Comparison of ENCODE assay signal across 9 cellular contexts in the genomic region with DNA sequence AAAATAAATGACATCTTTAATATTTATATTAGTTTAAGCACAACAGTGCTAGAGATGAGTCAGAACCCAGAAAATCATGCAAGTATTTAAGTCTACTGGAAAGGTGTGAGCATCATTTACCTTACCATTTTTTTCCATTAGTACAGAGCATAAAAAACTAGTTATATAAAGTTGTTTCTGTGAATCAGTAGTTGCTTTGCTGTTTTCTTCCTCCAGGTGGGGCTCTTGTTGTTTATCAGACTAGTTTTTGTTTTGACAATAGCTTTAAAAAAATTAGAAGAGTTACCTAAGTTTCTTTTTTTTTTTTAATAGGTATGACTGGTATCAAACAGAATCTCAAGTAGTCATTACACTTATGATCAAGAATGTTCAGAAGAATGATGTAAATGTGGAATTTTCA. TPM values are rescaled to one million over a fixed set of nuclear protein-coding genes. Genes with fewer than 3 reads are reported as not detected.
DNase-seq lines count a peak whose midpoint lies in the region; ATAC-seq and TF ChIP-seq lines count a peak whose summit lies in the region.
"Had no signal": no experiment of that assay in that cellular context is flagged by ENCODE, and none has a peak within 500 bp of the region (broad histone marks: within the 10 kb centered on the region; RNA-seq: fewer than 3 reads in every experiment).

No MANE protein-coding gene starts in this region.

- H3K9ac ChIP-seq in liver (ENCODE audit: low read depth in 1 of 2, low read length in 2 of 2): no peak overlapping the region

- H3K36me3 ChIP-seq in CD4-positive, alpha-beta memory T cell (ENCODE audit: insufficient read depth, low read length): peaks cover 44% of the 10 kb centered on the region
- peaks cover 9 to 53% (median 34%) of the 10 kb centered on the region in 4 donors for H3K36me3 ChIP-seq in liver (ENCODE audit: control insufficient read depth in 4 of 4, insufficient read depth in 3 of 4, low read depth in 1 of 4, low read length in 3 of 4)

- H3K4me1 ChIP-seq in CD4-positive, alpha-beta memory T cell (ENCODE audit: insufficient read depth, low read length): no peaks in the 10 kb centered on the region
- H3K4me1 ChIP-seq in liver (ENCODE audit: control insufficient read depth in 4 of 4, insufficient read depth in 4 of 4, low read length in 3 of 4): no peaks in the 10 kb centered on the region

- no peaks in the 10 kb centered on the region for H3K9me3 ChIP-seq in CD4-positive, alpha-beta memory T cell (ENCODE audit: control insufficient read depth in 1 of 2, low read length in 2 of 2)
- no peaks in the 10 kb centered on the region for H3K9me3 ChIP-seq in liver (ENCODE audit: control insufficient read depth in 4 of 4, low read length in 3 of 4)

- CTCF ChIA-PET in CD4-positive, alpha-beta memory T cell (lab: Charles Lee; ENCODE audit: partially characterized antibody): interaction anchor here (0.9 to 2.5 kb wide), 7 partner anchors 8 to 303 kb away, joined by 3 to 25 read pairs (median 4); partner anchors contain the start of gene SUGT1
- CTCF ChIA-PET in activated CD8-positive, alpha-beta T cell treated with anti-CD3 and anti-CD28 coated beads for 36 hours (lab: Charles Lee): interaction anchor here (0.7 to 2.4 kb wide), 13 partner anchors 8 to 585 kb away, joined by 3 to 33 read pairs (median 4); partner anchors contain the start of gene SUGT1

- intact Hi-C loops in CD4-positive, alpha-beta memory T cell (cut with micrococcal nuclease): loop anchor here (2.0 to 5.0 kb wide), 2 partner anchors 208 to 303 kb away; partner anchors contain the start of gene CKAP2
- intact Hi-C loops in activated CD8-positive, alpha-beta T cell treated with anti-CD3 and anti-CD28 coated beads for 36 hours (cut with micrococcal nuclease): no loop called here

- no peaks in the 10 kb centered on the region for H3K9me3 Mint-ChIP-seq in CD4-positive, alpha-beta memory T cell
- H3K9me3 Mint-ChIP-seq in activated CD8-positive, alpha-beta T cell treated with anti-CD3 and anti-CD28 coated beads for 36 hours: no peaks in the 10 kb centered on the region
- no peaks in the 10 kb centered on the region for H3K9me3 Mint-ChIP-seq in stimulated activated memory B cell treated with anti-CD40 and anti-IgM and Interleukin-4, amounts not matched to agents 10 μg/mL and 1 μg/mL and 100 μg/mL, for 72 hours
- H3K9me3 Mint-ChIP-seq: central memory CD8-positive, alpha-beta T cell had no signal

- no peak overlapping the region for H3K4me3 Mint-ChIP-seq in CD4-positive, alpha-beta memory T cell
- H3K4me3 Mint-ChIP-seq in activated CD8-positive, alpha-beta T cell treated with anti-CD3 and anti-CD28 coated beads for 36 hours: no peak overlapping the region
- no peak overlapping the region for H3K4me3 Mint-ChIP-seq in stimulated activated memory B cell treated with anti-CD40 and anti-IgM and Interleukin-4, amounts not matched to agents 10 μg/mL and 1 μg/mL and 100 μg/mL, for 72 hours
- H3K4me3 Mint-ChIP-seq: central memory CD8-positive, alpha-beta T cell had no signal

- peak; percentile 45 for ATAC-seq in activated CD8-positive, alpha-beta T cell treated with anti-CD3 and anti-CD28 coated beads for 36 hours
- ATAC-seq in stimulated activated memory B cell treated with anti-CD40 and anti-IgM and Interleukin-4, amounts not matched to agents 10 μg/mL and 1 μg/mL and 100 μg/mL, for 72 hours: no peak
- ATAC-seq in GM19351 (IDR thresholded peaks at IDR 0.05; ENCODE audit: unreplicated experiment) (no peak), HG03571 (IDR thresholded peaks at IDR 0.05; ENCODE audit: unreplicated experiment) (no peak)

- H3K4me3 ChIP-seq in CD4-positive, alpha-beta memory T cell (ENCODE audit: low read length in 2 of 2): no peak overlapping the region
- H3K4me3 ChIP-seq in HFF-Myc (replicated peaks; ENCODE audit: low read depth, low read length) (no peak overlapping the region), liver (ENCODE audit: low read depth in 1 of 3, low read length in 3 of 3) (no peak overlapping the region)

- TF ChIP-seq CTCF in HFF-Myc (IDR thresholded peaks at IDR 0.05; ENCODE audit: low read depth, low read length, missing control alignments): peak; percentile 29
- TF ChIP-seq CTCF in activated CD8-positive, alpha-beta T cell treated with anti-CD3 and anti-CD28 coated beads for 36 hours (IDR thresholded peaks at IDR 0.05): peak; percentile 55
- peak; percentile 37 for TF ChIP-seq CTCF in liver (IDR thresholded peaks at IDR 0.05; ENCODE audit: low read depth, low read length, missing input control)

- H3K27me3 Mint-ChIP-seq in CD4-positive, alpha-beta memory T cell: no peaks in the 10 kb centered on the region
- no peaks in the 10 kb centered on the region for H3K27me3 Mint-ChIP-seq in activated CD8-positive, alpha-beta T cell treated with anti-CD3 and anti-CD28 coated beads for 36 hours
- no peaks in the 10 kb centered on the region for H3K27me3 Mint-ChIP-seq in stimulated activated memory B cell treated with anti-CD40 and anti-IgM and Interleukin-4, amounts not matched to agents 10 μg/mL and 1 μg/mL and 100 μg/mL, for 72 hours
- H3K27me3 Mint-ChIP-seq: central memory CD8-positive, alpha-beta T cell had no signal

- DNase-seq in CD4-positive, alpha-beta memory T cell: peak in 4 of 5 donors; percentile 14 to 39 (median 19)
- DNase-seq in HFF-Myc (ENCODE audit: extremely low read depth, low read depth) (peak; percentile 7), MV-4-11 (lab: John Stamatoyannopoulos, UW) (no peak)
- no peak for DNase-seq in activated CD8-positive, alpha-beta T cell treated with anti-CD3 and anti-CD28 coated beads for 36 hours

- no peak overlapping the region for H3K27ac ChIP-seq in CD4-positive, alpha-beta memory T cell (ENCODE audit: low read depth, low read length)
- no peak overlapping the region for H3K27ac ChIP-seq in liver (ENCODE audit: low read depth in 1 of 2, low read length in 2 of 2)

- no peaks in the 10 kb centered on the region for H3K27me3 ChIP-seq in CD4-positive, alpha-beta memory T cell (ENCODE audit: insufficient read depth, low read length)
- H3K27me3 ChIP-seq in liver (ENCODE audit: control insufficient read depth in 4 of 4, insufficient read depth in 4 of 4, low read length in 3 of 4): no peaks in the 10 kb centered on the region

- POLR2A ChIA-PET in CD4-positive, alpha-beta memory T cell (lab: Charles Lee; ENCODE audit: partially characterized antibody): interaction anchor here (4.7 kb wide), 1 partner anchor 13 kb away, joined by 26 read pairs; the partner anchor contains the start of gene SUGT1
- POLR2A ChIA-PET in activated CD8-positive, alpha-beta T cell treated with anti-CD3 and anti-CD28 coated beads for 36 hours (lab: Charles Lee): interaction anchor here (1.3 kb wide), 1 partner anchor 13 kb away, joined by 6 read pairs; the partner anchor contains the start of gene SUGT1

- peak; percentile 41 to 50 for TF ChIP-seq RAD21 in liver (IDR thresholded peaks at IDR 0.05)

- peaks cover 40 to 78% of the 10 kb centered on the region in 2 donors for H3K36me3 Mint-ChIP-seq in CD4-positive, alpha-beta memory T cell
- peaks cover 19% of the 10 kb centered on the region for H3K36me3 Mint-ChIP-seq in activated CD8-positive, alpha-beta T cell treated with anti-CD3 and anti-CD28 coated beads for 36 hours (ENCODE audit: low read depth)
- H3K36me3 Mint-ChIP-seq in stimulated activated memory B cell treated with anti-CD40 and anti-IgM and Interleukin-4, amounts not matched to agents 10 μg/mL and 1 μg/mL and 100 μg/mL, for 72 hours: peaks cover 53% of the 10 kb centered on the region

- peaks cover 4 to 6% (median 4%) of the 10 kb centered on the region in 4 donors for H3K4me1 Mint-ChIP-seq in CD4-positive, alpha-beta memory T cell
- H3K4me1 Mint-ChIP-seq in activated CD8-positive, alpha-beta T cell treated with anti-CD3 and anti-CD28 coated beads for 36 hours (ENCODE audit: low read depth): peaks cover 2% of the 10 kb centered on the region
- H3K4me1 Mint-ChIP-seq in stimulated activated memory B cell treated with anti-CD40 and anti-IgM and Interleukin-4, amounts not matched to agents 10 μg/mL and 1 μg/mL and 100 μg/mL, for 72 hours: no peaks in the 10 kb centered on the region
- H3K4me1 Mint-ChIP-seq: central memory CD8-positive, alpha-beta T cell had no signal

- peak overlapping the region in 3 of 7 donors; percentile 27 to 72 (median 42) for H3K27ac Mint-ChIP-seq in CD4-positive, alpha-beta memory T cell
- no peak overlapping the region for H3K27ac Mint-ChIP-seq in activated CD8-positive, alpha-beta T cell treated with anti-CD3 and anti-CD28 coated beads for 36 hours
- H3K27ac Mint-ChIP-seq in stimulated activated memory B cell treated with anti-CD40 and anti-IgM and Interleukin-4, amounts not matched to agents 10 μg/mL and 1 μg/mL and 100 μg/mL, for 72 hours: no peak overlapping the region

TF ChIP-seq in liver, 16 proteins besides CTCF, POLR2A, EP300 and RAD21:
- no peak for TF ChIP-seq NR2F2 (IDR thresholded peaks at IDR 0.05)
- no peak for TF ChIP-seq ATF3 (IDR thresholded peaks at IDR 0.05)
- TF ChIP-seq YY1 (IDR thresholded peaks at IDR 0.05): no peak
- TF ChIP-seq TAF1 (conservative IDR thresholded peaks at IDR 0.05): no peak
- no peak for TF ChIP-seq MAX (IDR thresholded peaks at IDR 0.05)
- TF ChIP-seq FOXA2 (IDR thresholded peaks at IDR 0.05): no peak
- no peak for TF ChIP-seq GABPA (IDR thresholded peaks at IDR 0.05 in 1 of 2, conservative IDR thresholded peaks at IDR 0.05 in 1 of 2)
- no peak for TF ChIP-seq HNF4G (IDR thresholded peaks at IDR 0.05)
- no peak for TF ChIP-seq RXRA (IDR thresholded peaks at IDR 0.05)

RNA-seq across cellular contexts. Expression of gene SUGT1, which starts 12.7 kb away (rescaled TPM):
- total RNA-seq in CD4-positive, alpha-beta memory T cell: 10 to 100 TPM; 40.4 to 42.5 TPM
- 10 to 100 TPM; 47.6 to 51.0 TPM for polyA plus RNA-seq in CD4-positive, alpha-beta memory T cell
- total RNA-seq in activated CD8-positive, alpha-beta T cell treated with anti-CD3 and anti-CD28 coated beads for 36 hours: 10 to 100 TPM; 52.0 to 52.5 TPM
- total RNA-seq in liver: 10 to 100 TPM; 17.2 to 24.4 TPM
- polyA plus RNA-seq in liver: 10 to 100 TPM; 15.5 to 24.9 TPM

RNA-seq across cellular contexts. Expression of gene HNRNPA1L2, which starts 23.1 kb away (rescaled TPM):
- 10 to 100 TPM; 19.5 to 19.8 TPM for total RNA-seq in CD4-positive, alpha-beta memory T cell
- polyA plus RNA-seq in CD4-positive, alpha-beta memory T cell: 10 to 100 TPM in 1 of 2 donors, 1 to 10 TPM in 1; 3.8 to 10.0 TPM
- total RNA-seq in activated CD8-positive, alpha-beta T cell treated with anti-CD3 and anti-CD28 coated beads for 36 hours: 1 to 10 TPM; 7.8 to 9.2 TPM
- 1 to 10 TPM; 1.0 to 1.4 TPM for total RNA-seq in liver
- 1 to 10 TPM in 1 of 2 donors, under 1 TPM in 1; 0.81 to 2.4 TPM for polyA plus RNA-seq in liver

Comparison
In these comparisons a context has a peak if more than half of its experiments do, and no peak if none do; other contexts are left out.
1. DNase-seq: peak in CD4-positive, alpha-beta memory T cell (4 of 5) and HFF-Myc (single experiment); none in activated CD8-positive, alpha-beta T cell treated with anti-CD3 and anti-CD28 coated beads for 36 hours (single experiment) and MV-4-11 (single experiment).
2. Peak in every context shown above with its lines, with median percentiles within 50 percentile points of each other: CTCF ChIP-seq.